Comparison of ENCODE assay signal across 8 cellular contexts in the genomic region with DNA sequence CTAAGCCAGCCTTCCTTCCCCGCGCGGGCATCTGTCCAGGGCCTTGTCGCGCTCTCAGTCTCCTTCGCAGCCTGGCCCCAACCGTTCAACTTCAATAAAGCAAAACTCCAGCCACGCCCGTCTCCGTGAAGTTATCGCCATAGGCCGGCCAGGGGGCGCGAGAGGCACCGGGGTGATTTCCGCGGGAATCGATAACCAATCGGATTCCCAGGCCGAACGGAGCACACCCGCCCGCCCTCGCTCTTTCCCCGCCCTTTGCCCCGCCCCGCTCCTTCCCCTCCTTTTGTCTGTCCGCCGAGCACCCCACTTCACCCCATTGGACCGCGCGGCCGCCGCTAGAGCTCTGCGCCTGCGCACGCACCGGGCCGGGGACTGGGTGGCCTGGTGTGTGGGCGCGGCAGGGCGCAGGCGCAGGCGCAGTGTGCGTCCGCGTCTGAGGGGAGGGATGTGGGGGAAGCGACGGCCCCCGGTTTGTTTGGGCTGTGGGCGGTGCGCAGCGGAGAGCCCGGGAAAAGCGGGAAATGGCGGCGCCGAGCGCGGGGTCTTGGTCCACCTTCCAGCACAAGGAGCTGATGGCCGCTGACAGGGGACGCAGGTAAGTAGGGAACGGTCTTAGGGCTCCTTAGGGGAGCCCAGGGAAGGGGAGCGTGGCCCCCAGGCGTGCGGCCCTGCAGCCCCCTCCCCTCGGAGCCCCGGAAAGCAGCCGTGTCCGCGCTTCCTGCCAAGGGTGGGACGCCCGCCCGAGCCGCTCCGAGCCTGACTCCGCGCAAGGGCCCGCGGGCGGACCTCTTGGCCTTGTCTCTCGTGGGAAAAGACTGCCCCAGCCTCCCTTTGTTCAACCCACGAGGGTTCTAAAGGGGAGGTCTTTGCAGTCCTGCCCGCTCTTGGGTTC. TPM values are rescaled to one million over a fixed set of nuclear protein-coding genes. Genes with fewer than 3 reads are reported as not detected.
DNase-seq lines count a peak whose midpoint lies in the region; ATAC-seq and TF ChIP-seq lines count a peak whose summit lies in the region.

TSS of gene CASP2 (plus strand) at position 417 of the 892 bp plus-strand sequence. CDS start at position 522, 105 bp downstream.

- H3K27ac ChIP-seq in transverse colon = peak within 1 kb of the TSS; percentile 92 to 98 (median 94)

- TF ChIP-seq POLR2A in transverse colon (IDR thresholded peaks at IDR 0.05) = peak; percentile 78

- intact Hi-C loops in cardiac septum (cut with DNase I) (loop anchor here (2.0 to 5.0 kb wide), 2 partner anchors 25 to 94 kb away; partner anchors contain the start of genes GSTK1 and ZYX), transverse colon (cut with DNase I; ENCODE audit: low total_unique reads) (no loop called here)

- TF ChIP-seq CTCF in GM13976 (IDR thresholded peaks at IDR 0.05; ENCODE audit: borderline replicate concordance, control extremely low read depth, extremely low read depth, insufficient read depth, missing control alignments) = peak; percentile 21
- peak; percentile 12 to 53 (median 26) for TF ChIP-seq CTCF in transverse colon (IDR thresholded peaks at IDR 0.05)

- in situ Hi-C loops in GM13976 (cut with MboI; ENCODE audit: low sequenced_read_pairs, unreplicated experiment) = no loop called here
- in situ Hi-C loops in transverse colon (cut with MboI; ENCODE audit: low pct_ligation_motif_present in 1 of 4, low pct_unique_long_range_greater_than_20kb in 1 of 4, low sequenced_read_pairs in 3 of 4) = no loop called here

- DNase-seq in GM13976 (ENCODE audit: low spot score) (peak; percentile 100), NCI-H1436 treated with DMSO at 0.1 percent for 48 hours (lab: John Stamatoyannopoulos, UW) (peak; percentile 74), T follicular helper cell (ENCODE audit: low read depth) (peak; percentile 98), adipocyte (ENCODE audit: low read depth) (peak; percentile 98), cardiac septum (ENCODE audit: low spot score) (peak; percentile 99), pons (ENCODE audit: low spot score) (peak; percentile 97), transverse colon (peak; percentile 99)

- H3K9me3 ChIP-seq in adipocyte (ENCODE audit: control insufficient read depth, low read length) (no peaks in the 10 kb centered on the region), transverse colon (no peaks in the 10 kb centered on the region)

- peak within 1 kb of the TSS; percentile 93 for H3K9ac ChIP-seq in adipocyte (ENCODE audit: low read length)

- peak; percentile 86 for ATAC-seq in HG02852 (IDR thresholded peaks at IDR 0.05; ENCODE audit: unreplicated experiment)

- H3K27me3 ChIP-seq in adipocyte (replicated peaks; ENCODE audit: control insufficient read depth, insufficient read depth, low read length) (no peaks in the 10 kb centered on the region), transverse colon (no peaks in the 10 kb centered on the region)

- peaks cover 9% of the 10 kb centered on the region for H3K4me1 ChIP-seq in adipocyte (ENCODE audit: control insufficient read depth, insufficient read depth, low read length)
- H3K4me1 ChIP-seq in transverse colon = peaks cover 9 to 67% (median 45%) of the 10 kb centered on the region in 4 donors

- H3K4me3 ChIP-seq in adipocyte (ENCODE audit: low read length) (peak within 1 kb of the TSS; percentile 96), transverse colon (peak within 1 kb of the TSS; percentile 73 to 97 (median 84))

- no peak for TF ChIP-seq EP300 in transverse colon (IDR thresholded peaks at IDR 0.05; ENCODE audit: low read depth)

- H3K36me3 ChIP-seq in adipocyte (ENCODE audit: control insufficient read depth, insufficient read depth, low read length, severe bottlenecking) (peaks cover 13% of the 10 kb centered on the region), transverse colon (peaks cover 0 to 15% (median 9%) of the 10 kb centered on the region in 4 donors)

- 4% methylated on average over 66 of the region's 84 CpGs; no CpG with 5 or more reads in 1 of the 2 donors for WGBS in transverse colon (ENCODE audit: low coverage in 1 of 2), 2 donors

RNA-seq across cellular contexts. Expression of gene CASP2, which starts in this region (rescaled TPM):
- total RNA-seq in cardiac septum (12.6 TPM), transverse colon (10 to 100 TPM; 13.5 to 38.9 (median 17.6) TPM)

Comparison
In these comparisons a context has a peak if more than half of its experiments do, and no peak if none do; other contexts are left out.
1. Peak in every context shown above with its lines: DNase-seq, ATAC-seq, H3K4me3 ChIP-seq and H3K27ac ChIP-seq.